10 cellular contexts compared by ENCODE assay signal in the genomic region with DNA sequence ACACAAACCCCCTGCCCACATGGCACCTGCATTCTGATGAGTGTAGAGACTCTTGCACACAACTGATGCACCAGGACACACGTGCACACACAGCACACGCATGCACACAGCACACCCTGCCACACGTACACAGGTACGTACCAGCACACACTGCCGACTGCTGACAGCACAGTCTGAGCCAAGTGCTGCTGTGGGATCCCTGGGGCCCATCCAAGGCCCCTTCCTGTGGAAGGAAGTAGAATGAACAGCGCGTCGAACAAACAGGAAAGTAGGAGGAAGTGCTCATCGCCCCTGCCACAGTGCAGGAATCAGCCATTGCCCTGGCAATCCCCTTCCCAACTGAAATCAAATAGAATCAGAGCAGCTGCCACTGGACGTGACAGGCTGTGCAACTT. TPM values are rescaled to one million over a fixed set of nuclear protein-coding genes. Genes with fewer than 3 reads are reported as not detected.
A peak's percentile ranks its signal among the peaks of the same experiment; 100 is the strongest.
DNase-seq lines count a peak whose midpoint lies in the region; ATAC-seq and TF ChIP-seq lines count a peak whose summit lies in the region.
"Had no signal": no experiment of that assay in that cellular context is flagged by ENCODE, and none has a peak within 500 bp of the region (broad histone marks: within the 10 kb centered on the region; RNA-seq: fewer than 3 reads in every experiment).

No MANE protein-coding gene starts in this region.

- CTCF ChIA-PET in CD8-positive, alpha-beta T cell (lab: Charles Lee) = interaction anchor here (2.9 to 17.0 kb wide), 2 partner anchors 65 to 288 kb away, joined by 26 to 625 read pairs; a partner anchor contains a TSS

- no peak for TF ChIP-seq POLR2A in erythroblast (IDR thresholded peaks at IDR 0.05; ENCODE audit: low read length)

- H3K4me3 Mint-ChIP-seq in CD8-positive, alpha-beta T cell = no peak overlapping the region
- H3K4me3 Mint-ChIP-seq in endothelial cell (ENCODE audit: unreplicated experiment) (peak overlapping the region; percentile 74), HFFc6 (no peak overlapping the region)
- H3K4me3 Mint-ChIP-seq: effector memory CD8-positive, alpha-beta T cell had no signal

- POLR2A ChIA-PET in CD8-positive, alpha-beta T cell (lab: Charles Lee) = no interaction called here

- H3K4me1 Mint-ChIP-seq in CD8-positive, alpha-beta T cell (ENCODE audit: low read depth) = peaks cover 9% of the 10 kb centered on the region
- H3K4me1 Mint-ChIP-seq in endothelial cell (ENCODE audit: unreplicated experiment) = peaks cover 49% of the 10 kb centered on the region
- 0 out of 2 replicates have a peak, but pooled peaks cover 5% of the 10 kb centered on the region for H3K4me1 Mint-ChIP-seq in HFFc6 (ENCODE audit: low read depth)

- DNase-seq in CD8-positive, alpha-beta T cell = peak in 3 of 7 experiments; percentile 3 to 38 (median 8)
- DNase-seq in SJCRH30 (no peak), endothelial cell (ENCODE audit: low spot score) (no peak), posterior vena cava (ENCODE audit: low spot score) (peak; percentile 44), erythroblast (lab: John Stamatoyannopoulos, UW) (no peak), SW480 (ENCODE audit: low spot score) (no peak), HFFc6 (no peak)
- DNase-seq: DMS153; effector memory CD8-positive, alpha-beta T cell had no signal

- no peaks in the 10 kb centered on the region for H3K27me3 ChIP-seq in CD8-positive, alpha-beta T cell (ENCODE audit: insufficient read depth, low read length)
- no peaks in the 10 kb centered on the region for H3K27me3 ChIP-seq in SJCRH30

- no peak for TF ChIP-seq CTCF in CD8-positive, alpha-beta T cell (IDR thresholded peaks at IDR 0.05)
- no peak for TF ChIP-seq CTCF in endothelial cell (IDR thresholded peaks at IDR 0.05; ENCODE audit: unreplicated experiment)
- TF ChIP-seq CTCF in HFFc6 (IDR thresholded peaks at IDR 0.05) = no peak

- no peak overlapping the region for H3K27ac ChIP-seq in CD8-positive, alpha-beta T cell (ENCODE audit: low read depth, low read length)
- peak overlapping the region; percentile 97 for H3K27ac ChIP-seq in SJCRH30

- peaks cover 11% of the 10 kb centered on the region for H3K4me1 ChIP-seq in CD8-positive, alpha-beta T cell (ENCODE audit: insufficient read depth, low read length)
- H3K4me1 ChIP-seq in SJCRH30 = peaks cover 54% of the 10 kb centered on the region

- peak overlapping the region; percentile 76 for H3K27ac Mint-ChIP-seq in CD8-positive, alpha-beta T cell
- H3K27ac Mint-ChIP-seq in endothelial cell (ENCODE audit: unreplicated experiment) (peak overlapping the region; percentile 67), HFFc6 (no peak overlapping the region)

- no peaks in the 10 kb centered on the region for H3K27me3 Mint-ChIP-seq in CD8-positive, alpha-beta T cell (ENCODE audit: low read depth)
- H3K27me3 Mint-ChIP-seq in endothelial cell (ENCODE audit: unreplicated experiment) = peaks cover 20% of the 10 kb centered on the region
- peaks cover 13% of the 10 kb centered on the region for H3K27me3 Mint-ChIP-seq in HFFc6 (ENCODE audit: insufficient read depth)
- H3K27me3 Mint-ChIP-seq: effector memory CD8-positive, alpha-beta T cell had no signal

- peaks cover 3% of the 10 kb centered on the region for H3K36me3 Mint-ChIP-seq in CD8-positive, alpha-beta T cell
- H3K36me3 Mint-ChIP-seq in endothelial cell (ENCODE audit: low read depth, unreplicated experiment) (peaks cover 15% of the 10 kb centered on the region), HFFc6 (ENCODE audit: low read depth) (no peaks in the 10 kb centered on the region)

- intact Hi-C loops in CD8-positive, alpha-beta T cell (cut with DNase I, micrococcal nuclease) = loop anchor here in 1 of 2 experiments (10.0 kb wide), 1 partner anchor 481 kb away; no protein-coding TSS in a partner anchor
- intact Hi-C loops in posterior vena cava (cut with DNase I) = loop anchor here (2.0 to 10.0 kb wide), 4 partner anchors 101 to 287 kb away; a partner anchor contains a TSS

- no peaks in the 10 kb centered on the region for H3K36me3 ChIP-seq in CD8-positive, alpha-beta T cell (ENCODE audit: insufficient read depth, low read length)
- peaks cover 4% of the 10 kb centered on the region for H3K36me3 ChIP-seq in SJCRH30

- H3K9me3 Mint-ChIP-seq in CD8-positive, alpha-beta T cell = no peaks in the 10 kb centered on the region
- H3K9me3 Mint-ChIP-seq in endothelial cell (ENCODE audit: unreplicated experiment) = no peaks in the 10 kb centered on the region
- H3K9me3 Mint-ChIP-seq in HFFc6 = no peaks in the 10 kb centered on the region; the same call in 1 of the 2 replicates
- H3K9me3 Mint-ChIP-seq: effector memory CD8-positive, alpha-beta T cell had no signal

- no peak overlapping the region for H3K4me3 ChIP-seq in CD8-positive, alpha-beta T cell (ENCODE audit: low read depth, low read length)
- H3K4me3 ChIP-seq in SJCRH30 = no peak overlapping the region

- no peak for ATAC-seq in CD8-positive, alpha-beta T cell
- ATAC-seq in GM21737 (IDR thresholded peaks at IDR 0.05; ENCODE audit: unreplicated experiment) = no peak
- ATAC-seq: effector memory CD8-positive, alpha-beta T cell had no signal

- no peaks in the 10 kb centered on the region for H3K9me3 ChIP-seq in CD8-positive, alpha-beta T cell (ENCODE audit: low read length)
- no peaks in the 10 kb centered on the region for H3K9me3 ChIP-seq in SJCRH30 (replicated peaks)

RNA-seq across cellular contexts. Expression of a gene that starts 57.9 kb away (rescaled TPM):
- 10 to 100 TPM; 28.1 to 32.4 TPM for total RNA-seq in CD8-positive, alpha-beta T cell
- total RNA-seq in SJCRH30 (2014; rRNA removed; shearing (Covaris generic)) = 81.8 and 90.6 TPM in 2 replicates
- total RNA-seq in endothelial cell (ENCODE audit: unreplicated experiment) = 16.1 TPM
- total RNA-seq in posterior vena cava = 10 to 100 TPM; 26.8 to 28.6 TPM
- total RNA-seq in HFFc6 (2021; fragmentation: NEBNext Ultra II Directional; extraction: Animal tissue kit (Norgen Biotek cat#: 25700)) = 10 to 100 TPM; 17.3 to 31.7 (median 20.7) TPM
